12 cellular contexts compared by ENCODE assay signal in genomic region chr3:191376742-191377141, GRCh38. TPM values are rescaled to one million over a fixed set of nuclear protein-coding genes. Genes with fewer than 3 reads are reported as not detected.
DNase-seq lines count a peak whose midpoint lies in the region; ATAC-seq lines count a peak whose summit lies in the region.
"Had no signal": no experiment of that assay in that cellular context is flagged by ENCODE, and none has a peak within 500 bp of the region (broad histone marks: within the 10 kb centered on the region; RNA-seq: fewer than 3 reads in every experiment).

No MANE protein-coding gene starts in this region.

- peak; percentile 58 for ATAC-seq in left ventricle myocardium superior

- DNase-seq in HAP-1 (ENCODE audit: low spot score in 2 of 2) (peak; percentile 28 to 54), astrocyte of the hippocampus (ENCODE audit: low read depth, low spot score) (peak; percentile 78), left ventricle myocardium superior (no peak), smooth muscle cell of the brain vasculature (ENCODE audit: low read depth, low spot score) (peak; percentile 45), superior temporal gyrus (ENCODE audit: extremely low spot score) (no peak), NCI-H2196 (lab: John Stamatoyannopoulos, UW; ENCODE audit: unreplicated experiment) (no peak)
- DNase-seq in T-helper 2 cell treated with Interferon-gamma antibody and Interleukin-4, amounts not matched to agents 5 μg/mL and 100 μg/mL, for 36 hours (ENCODE audit: low spot score): no peak
- no peak for DNase-seq in activated CD4-positive, CD25-positive, alpha-beta regulatory T cell treated with anti-CD3 and anti-CD28 coated beads, Interleukin-2, amount 50 U/mL, for 72 hours
- DNase-seq: activated naive CD4-positive, alpha-beta T cell treated with anti-CD3 and anti-CD28 coated beads, Interleukin-2, amount 50 U/mL, for 16 hours; NCI-H1694 treated with DMSO at 0.1 percent for 48 hours had no signal

- no peak overlapping the region for H3K4me3 Mint-ChIP-seq in T-helper 2 cell treated with Interferon-gamma antibody and Interleukin-4, amounts not matched to agents 5 μg/mL and 100 μg/mL, for 36 hours

- H3K27ac Mint-ChIP-seq in T-helper 2 cell treated with Interferon-gamma antibody and Interleukin-4, amounts not matched to agents 5 μg/mL and 100 μg/mL, for 36 hours: no peak overlapping the region

- no peaks in the 10 kb centered on the region for H3K9me3 ChIP-seq in HAP-1

- H3K27me3 ChIP-seq in HAP-1 (ENCODE audit: low read depth): no peaks in the 10 kb centered on the region

- peaks cover 42% of the 10 kb centered on the region for H3K36me3 ChIP-seq in HAP-1 (replicated peaks)

- in situ Hi-C loops in HAP-1 (cut with MboI; ENCODE audit: low sequenced_read_pairs): no loop called here

- no peak overlapping the region for H3K4me3 ChIP-seq in HAP-1

- peaks cover 4% of the 10 kb centered on the region for H3K36me3 Mint-ChIP-seq in T-helper 2 cell treated with Interferon-gamma antibody and Interleukin-4, amounts not matched to agents 5 μg/mL and 100 μg/mL, for 36 hours (ENCODE audit: low read depth)

- peaks cover 14% of the 10 kb centered on the region for H3K4me1 Mint-ChIP-seq in T-helper 2 cell treated with Interferon-gamma antibody and Interleukin-4, amounts not matched to agents 5 μg/mL and 100 μg/mL, for 36 hours (ENCODE audit: low read depth)

- peaks cover 37% of the 10 kb centered on the region for H3K4me1 ChIP-seq in HAP-1

- intact Hi-C loops in left ventricle myocardium superior (cut with micrococcal nuclease): no loop called here

- H3K9me3 Mint-ChIP-seq in T-helper 2 cell treated with Interferon-gamma antibody and Interleukin-4, amounts not matched to agents 5 μg/mL and 100 μg/mL, for 36 hours: no peaks in the 10 kb centered on the region

- H3K27me3 Mint-ChIP-seq in T-helper 2 cell treated with Interferon-gamma antibody and Interleukin-4, amounts not matched to agents 5 μg/mL and 100 μg/mL, for 36 hours (ENCODE audit: low read depth): no peaks in the 10 kb centered on the region

RNA-seq across cellular contexts. Expression of gene UTS2B, which starts 46.4 kb away (rescaled TPM):
- 0.42 TPM for total RNA-seq in left ventricle myocardium superior
- total RNA-seq: lower leg skin; T-helper 2 cell treated with Interferon-gamma antibody and Interleukin-4, amounts not matched to agents 100 ng/mL and 5 ng/mL, for 36 hours had no signal

RNA-seq across cellular contexts. Expression of gene CCDC50, which starts 47.5 kb away (rescaled TPM):
- 55.2 TPM for total RNA-seq in left ventricle myocardium superior

Comparison
In these comparisons a context has a peak if more than half of its experiments do, and no peak if none do; other contexts are left out.
1. DNase-seq: peak in HAP-1 (2 of 2), astrocyte of the hippocampus (single experiment) and smooth muscle cell of the brain vasculature (single experiment); none in left ventricle myocardium superior (single experiment), superior temporal gyrus (single experiment), T-helper 2 cell treated with Interferon-gamma antibody and Interleukin-4, amounts not matched to agents 5 μg/mL and 100 μg/mL, for 36 hours (single experiment), NCI-H2196 (single experiment) and activated CD4-positive, CD25-positive, alpha-beta regulatory T cell treated with anti-CD3 and anti-CD28 coated beads, Interleukin-2, amount 50 U/mL, for 72 hours (single experiment).